ENCODE assay signal across 13 cellular contexts in the genomic region with DNA sequence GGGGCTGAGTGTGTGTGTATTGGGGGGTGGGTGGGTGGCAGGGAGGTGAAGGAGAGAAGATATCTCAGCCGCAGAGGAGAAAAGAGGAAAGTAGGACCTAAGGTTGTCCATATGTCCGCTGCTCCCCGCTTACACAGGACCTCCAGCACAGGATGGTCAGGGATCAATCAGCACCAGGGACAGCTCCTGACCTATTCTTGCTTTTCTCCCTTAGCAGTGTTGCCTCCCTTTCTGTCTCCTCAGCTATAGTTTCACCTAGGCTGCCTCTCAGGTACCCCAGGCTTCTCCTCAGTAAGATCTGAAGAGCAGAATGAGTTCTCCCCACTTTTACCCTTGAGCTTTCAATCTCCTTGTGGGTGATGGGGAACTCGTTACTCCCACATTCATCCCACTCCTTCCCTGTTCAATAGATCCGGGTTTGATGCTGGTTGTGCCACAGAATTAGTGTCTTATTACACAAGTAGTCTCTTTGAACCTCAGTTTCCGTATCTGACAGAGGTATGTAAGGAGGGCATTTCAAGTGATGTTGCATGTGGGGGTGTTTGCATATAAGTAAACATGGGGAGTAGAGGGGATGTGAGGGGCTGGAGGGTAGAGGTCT. TPM values are rescaled to one million over a fixed set of nuclear protein-coding genes. Genes with fewer than 3 reads are reported as not detected.
DNase-seq lines count a peak whose midpoint lies in the region; ATAC-seq and TF ChIP-seq lines count a peak whose summit lies in the region.
"Had no signal": no experiment of that assay in that cellular context is flagged by ENCODE, and none has a peak within 500 bp of the region (broad histone marks: within the 10 kb centered on the region; RNA-seq: fewer than 3 reads in every experiment).

No MANE protein-coding gene starts in this region.

- TF ChIP-seq EP300 in stomach (IDR thresholded peaks at IDR 0.05): no peak

- H3K27ac Mint-ChIP-seq in activated CD4-positive, alpha-beta T cell treated with anti-CD3 and anti-CD28 coated beads for 36 hours: no peak overlapping the region
- H3K27ac Mint-ChIP-seq in brain (no peak overlapping the region), nephron progenitor cell (no peak overlapping the region)

- no peaks in the 10 kb centered on the region for H3K9me3 Mint-ChIP-seq in activated CD4-positive, alpha-beta T cell treated with anti-CD3 and anti-CD28 coated beads for 36 hours (ENCODE audit: low read depth)
- H3K9me3 Mint-ChIP-seq in brain (no peaks in the 10 kb centered on the region), nephron progenitor cell (peaks cover 10% of the 10 kb centered on the region)

- POLR2A ChIA-PET in activated CD4-positive, alpha-beta T cell treated with anti-CD3 and anti-CD28 coated beads for 36 hours (lab: Charles Lee): no interaction called here

- peaks cover 15% of the 10 kb centered on the region for H3K4me1 Mint-ChIP-seq in activated CD4-positive, alpha-beta T cell treated with anti-CD3 and anti-CD28 coated beads for 36 hours
- H3K4me1 Mint-ChIP-seq in brain (peaks cover 24% of the 10 kb centered on the region), nephron progenitor cell (peaks cover 20% of the 10 kb centered on the region)

- ATAC-seq in activated CD4-positive, alpha-beta T cell treated with anti-CD3 and anti-CD28 coated beads for 36 hours: no peak
- ATAC-seq: mucosa of descending colon had no signal

- no peak overlapping the region for H3K4me3 Mint-ChIP-seq in activated CD4-positive, alpha-beta T cell treated with anti-CD3 and anti-CD28 coated beads for 36 hours
- H3K4me3 Mint-ChIP-seq in brain (peak overlapping the region in 4 of 5 experiments; percentile 31 to 78 (median 50)), nephron progenitor cell (no peak overlapping the region)

- DNase-seq in activated CD4-positive, alpha-beta T cell treated with anti-CD3 and anti-CD28 coated beads for 36 hours: peak; percentile 53
- DNase-seq in activated CD4-positive, alpha-beta T cell treated with anti-CD3 and anti-CD28 coated beads, Interleukin-2, amount 50 U/mL, for 1 hour: no peak
- DNase-seq in NAMALWA (ENCODE audit: low spot score) (peak; percentile 48), nephron progenitor cell (peak; percentile 80), NCI-H1436 (lab: John Stamatoyannopoulos, UW) (no peak), stomach (no peak), COR-L47 (lab: John Stamatoyannopoulos, UW) (no peak)
- DNase-seq: activated effector memory CD4-positive, alpha-beta T cell treated with anti-CD3 and anti-CD28 coated beads, Interleukin-2, amount 50 U/mL, for 16 hours; dorsolateral prefrontal cortex; NCI-H1694; uterus had no signal

- 80 to 89% (median 88%) methylated on average over 6 of the region's 6 CpGs for WGBS in stomach, 5 donors

- TF ChIP-seq POLR2A in stomach (IDR thresholded peaks at IDR 0.05): no peak

- H3K36me3 ChIP-seq in stomach: peaks cover 9 to 61% (median 53%) of the 10 kb centered on the region in 4 donors
- H3K36me3 ChIP-seq: uterus had no signal

- H3K27ac ChIP-seq in stomach: no peak overlapping the region
- H3K27ac ChIP-seq: uterus had no signal

- no peak for TF ChIP-seq CTCF in brain (conservative IDR thresholded peaks at IDR 0.05)
- no peak for TF ChIP-seq CTCF in nephron progenitor cell (IDR thresholded peaks at IDR 0.05)
- no peak for TF ChIP-seq CTCF in stomach (IDR thresholded peaks at IDR 0.05)

- peaks cover 9 to 26% (median 19%) of the 10 kb centered on the region in 4 donors for H3K4me1 ChIP-seq in stomach

- H3K36me3 Mint-ChIP-seq in activated CD4-positive, alpha-beta T cell treated with anti-CD3 and anti-CD28 coated beads for 36 hours (ENCODE audit: low read depth): peaks cover 23% of the 10 kb centered on the region
- H3K36me3 Mint-ChIP-seq in brain: peaks cover 20% of the 10 kb centered on the region
- H3K36me3 Mint-ChIP-seq in nephron progenitor cell (ENCODE audit: low read depth): peaks cover 24% of the 10 kb centered on the region

- no peak overlapping the region for H3K4me3 ChIP-seq in stomach
- H3K4me3 ChIP-seq: mucosa of descending colon, uterus had no signal

- no peaks in the 10 kb centered on the region for H3K27me3 ChIP-seq in stomach
- H3K27me3 ChIP-seq: dorsolateral prefrontal cortex, uterus had no signal

- CTCF ChIA-PET in activated CD4-positive, alpha-beta T cell treated with anti-CD3 and anti-CD28 coated beads for 36 hours (lab: Charles Lee): interaction anchor here (0.5 to 1.8 kb wide), 2 partner anchors 22 to 839 kb away, joined by 3 to 5 read pairs; a partner anchor contains a TSS

- intact Hi-C loops in activated CD4-positive, alpha-beta T cell treated with anti-CD3 and anti-CD28 coated beads for 36 hours (cut with DNase I, micrococcal nuclease): no loop called here
- intact Hi-C loops in stomach (cut with DNase I; ENCODE audit: low total_unique reads): no loop called here

- no peaks in the 10 kb centered on the region for H3K9me3 ChIP-seq in stomach
- H3K9me3 ChIP-seq: mucosa of descending colon, uterus had no signal

- no peaks in the 10 kb centered on the region for H3K27me3 Mint-ChIP-seq in activated CD4-positive, alpha-beta T cell treated with anti-CD3 and anti-CD28 coated beads for 36 hours
- peaks cover 9% of the 10 kb centered on the region for H3K27me3 Mint-ChIP-seq in brain
- H3K27me3 Mint-ChIP-seq in nephron progenitor cell (ENCODE audit: low read depth, poor library complexity): peaks cover under 1% of the 10 kb centered on the region

RNA-seq across cellular contexts. Expression of a gene that starts 1.4 kb away (rescaled TPM):
- total RNA-seq in activated CD4-positive, alpha-beta T cell treated with anti-CD3 and anti-CD28 coated beads for 36 hours: 10 to 100 TPM; 25.2 to 30.5 TPM
- polyA plus RNA-seq in brain (ENCODE audit: insufficient read depth, low read depth, low replicate concordance) (27.6 TPM), stomach (10 to 100 TPM; 10.2 to 13.7 (median 11.6) TPM)
- total RNA-seq in stomach: 10 to 100 TPM in 4 of 5 donors, 1 to 10 TPM in 1; 6.4 to 93.2 (median 26.8) TPM

RNA-seq across cellular contexts. Expression of a gene that starts 6.3 kb away (rescaled TPM):
- 10 to 100 TPM; 39.4 to 75.6 TPM for total RNA-seq in activated CD4-positive, alpha-beta T cell treated with anti-CD3 and anti-CD28 coated beads for 36 hours
- 273 TPM for polyA plus RNA-seq in brain (ENCODE audit: insufficient read depth, low read depth, low replicate concordance)
- total RNA-seq in stomach: 100 to 1,000 TPM in 1 of 5 donors, 10 to 100 TPM in 4; 32.1 to 142 (median 85.2) TPM
- 100 to 1,000 TPM in 2 of 3 donors, 10 to 100 TPM in 1; 94.7 to 188 (median 162) TPM for polyA plus RNA-seq in stomach

RNA-seq across cellular contexts. Expression of a gene that starts 10.6 kb away (rescaled TPM):
- 10 to 100 TPM; 27.9 to 35.3 TPM for total RNA-seq in activated CD4-positive, alpha-beta T cell treated with anti-CD3 and anti-CD28 coated beads for 36 hours
- polyA plus RNA-seq in brain (ENCODE audit: insufficient read depth, low read depth, low replicate concordance): 91.9 TPM
- 10 to 100 TPM; 15.2 to 30.9 (median 23.8) TPM for total RNA-seq in stomach
- 10 to 100 TPM; 19.9 to 37.4 (median 21.3) TPM for polyA plus RNA-seq in stomach

RNA-seq across cellular contexts. Expression of a gene that starts 21.7 kb away (rescaled TPM):
- total RNA-seq in activated CD4-positive, alpha-beta T cell treated with anti-CD3 and anti-CD28 coated beads for 36 hours: 10 to 100 TPM; 10.7 to 12.5 TPM
- polyA plus RNA-seq in brain (ENCODE audit: insufficient read depth, low read depth, low replicate concordance): 99.2 TPM
- total RNA-seq in stomach: 10 to 100 TPM in 3 of 5 donors, 1 to 10 TPM in 2; 6.2 to 54.5 (median 15.9) TPM
- polyA plus RNA-seq in stomach: 10 to 100 TPM; 14.2 to 26.5 (median 22.6) TPM

RNA-seq across cellular contexts. Expression of a gene that starts 23.0 kb away (rescaled TPM):
- total RNA-seq in activated CD4-positive, alpha-beta T cell treated with anti-CD3 and anti-CD28 coated beads for 36 hours: 1 to 10 TPM; 1.2 to 2.0 TPM
- 18.4 TPM for polyA plus RNA-seq in brain (ENCODE audit: insufficient read depth, low read depth, low replicate concordance)
- total RNA-seq in stomach: 10 to 100 TPM in 2 of 5 donors, 1 to 10 TPM in 3; 1.2 to 32.4 (median 6.7) TPM
- 10 to 100 TPM in 2 of 3 donors, 1 to 10 TPM in 1; 5.3 to 16.7 (median 14.6) TPM for polyA plus RNA-seq in stomach

Comparison
In these comparisons a context has a peak if more than half of its experiments do, and no peak if none do; other contexts are left out.
1. DNase-seq: peak in activated CD4-positive, alpha-beta T cell treated with anti-CD3 and anti-CD28 coated beads for 36 hours (single experiment), NAMALWA (single experiment) and nephron progenitor cell (single experiment); none in activated CD4-positive, alpha-beta T cell treated with anti-CD3 and anti-CD28 coated beads, Interleukin-2, amount 50 U/mL, for 1 hour (single experiment), NCI-H1436 (single experiment), stomach (single experiment) and COR-L47 (single experiment).
2. H3K4me3 Mint-ChIP-seq: peak in brain (4 of 5); none in activated CD4-positive, alpha-beta T cell treated with anti-CD3 and anti-CD28 coated beads for 36 hours (single experiment) and nephron progenitor cell (single experiment).